ENCODE assay signal across 8 cellular contexts in genomic region chr22:19854778-19855503, GRCh38. TPM values are rescaled to one million over a fixed set of nuclear protein-coding genes. Genes with fewer than 3 reads are reported as not detected.
DNase-seq lines count a peak whose midpoint lies in the region; ATAC-seq, FAIRE-seq and TF ChIP-seq lines count a peak whose summit lies in the region.

TSS of gene GNB1L (minus strand) at chr22:19854874. CDS start at chr22:19821355, 33,519 bp downstream.
A gene with protein sequence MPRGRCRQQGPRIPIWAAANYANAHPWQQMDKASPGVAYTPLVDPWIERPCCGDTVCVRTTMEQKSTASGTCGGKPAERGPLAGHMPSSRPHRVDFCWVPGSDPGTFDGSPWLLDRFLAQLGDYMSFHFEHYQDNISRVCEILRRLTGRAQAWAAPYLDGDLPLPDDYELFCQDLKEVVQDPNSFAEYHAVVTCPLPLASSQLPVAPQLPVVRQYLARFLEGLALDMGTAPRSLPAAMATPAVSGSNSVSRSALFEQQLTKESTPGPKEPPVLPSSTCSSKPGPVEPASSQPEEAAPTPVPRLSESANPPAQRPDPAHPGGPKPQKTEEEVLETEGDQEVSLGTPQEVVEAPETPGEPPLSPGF (minus strand): TSS chr22:19854874. CDS start chr22:19852261, 2,613 bp downstream.

- DNase-seq in DMS114 treated with DMSO at 0.1 percent for 48 hours (lab: John Stamatoyannopoulos, UW; ENCODE audit: unreplicated experiment) (peak; percentile 86), HuH-7.5 (ENCODE audit: low spot score) (peak; percentile 90), endothelial cell of umbilical vein (ENCODE audit: low read depth, low spot score) (peak; percentile 98), middle frontal gyrus (ENCODE audit: extremely low spot score, low spot score) (peak; percentile 94)
- DNase-seq in activated CD8-positive, alpha-beta memory T cell treated with anti-CD3 and anti-CD28 coated beads, Interleukin-2, amount 50 U/mL, for 48 hours = peak; percentile 98
- peak; percentile 89 to 90 for DNase-seq in stimulated activated CD8-positive, alpha-beta memory T cell treated with anti-CD3 and anti-CD28 coated beads, Interleukin-2, amount 100 ng/mL, for 1 hour (ENCODE audit: low read depth in 2 of 2)

- H3K4me3 ChIP-seq in OCI-LY1 (ENCODE audit: low read depth, low read length, poor library complexity, severe bottlenecking) = peak within 1 kb of the TSS; percentile 90
- peak within 1 kb of the TSS; percentile 78 to 97 (median 88) for H3K4me3 ChIP-seq in endothelial cell of umbilical vein (replicated peaks in 1 of 3; ENCODE audit: insufficient read depth in 1 of 3, low read depth in 1 of 3, low read length in 3 of 3)

- H3K36me3 ChIP-seq in OCI-LY1 (ENCODE audit: insufficient read depth, low read length) (peaks cover 38% of the 10 kb centered on the region), endothelial cell of umbilical vein (ENCODE audit: control insufficient read depth in 2 of 2, extremely low read depth in 1 of 2, insufficient read depth in 2 of 2, low read length in 2 of 2) (peaks cover 15 to 24% of the 10 kb centered on the region in 2 experiments)

- peak; percentile 79 for ATAC-seq in GM21526 (IDR thresholded peaks at IDR 0.05; ENCODE audit: low FRiP score, unreplicated experiment)

- CTCF ChIA-PET in endothelial cell of umbilical vein (lab: Charles Lee) = interaction anchor here (0.7 to 2.3 kb wide), 18 partner anchors 10 to 131 kb away, joined by 3 to 13 read pairs (median 4); partner anchors contain the start of gene GP1BB

- intact Hi-C loops in endothelial cell of umbilical vein (cut with micrococcal nuclease) = loop anchor here (1.0 to 5.0 kb wide), 6 partner anchors 11 to 124 kb away; no protein-coding TSS in a partner anchor

- H3K27me3 ChIP-seq in OCI-LY1 (ENCODE audit: insufficient read depth, low read length) (no peaks in the 10 kb centered on the region), endothelial cell of umbilical vein (ENCODE audit: control insufficient read depth in 2 of 2, insufficient read depth in 2 of 2, low read length in 2 of 2) (no peaks in the 10 kb centered on the region)

- H3K27ac ChIP-seq in OCI-LY1 (ENCODE audit: low read depth, low read length, poor library complexity, severe bottlenecking) (peak within 1 kb of the TSS; percentile 90), endothelial cell of umbilical vein (ENCODE audit: insufficient read depth, low read depth, low read length) (peak within 1 kb of the TSS; percentile 65)

- peaks cover 18% of the 10 kb centered on the region for H3K79me2 ChIP-seq in OCI-LY1 (ENCODE audit: insufficient read depth, low read length)
- H3K79me2 ChIP-seq in endothelial cell of umbilical vein (ENCODE audit: control insufficient read depth, insufficient read depth, low read length) = peaks cover 50% of the 10 kb centered on the region

- H2AFZ ChIP-seq in OCI-LY1 (ENCODE audit: low read length) = no peak within 1 kb of the TSS
- peak within 1 kb of the TSS; percentile 58 for H2AFZ ChIP-seq in endothelial cell of umbilical vein (ENCODE audit: low read depth, low read length)

- H3K9ac ChIP-seq in OCI-LY1 (ENCODE audit: low read length) (peak within 1 kb of the TSS; percentile 95), endothelial cell of umbilical vein (replicated peaks; ENCODE audit: extremely low read depth, insufficient read depth, low read length) (peak within 1 kb of the TSS; percentile 77)

- no TSS peak for BruUV-seq in endothelial cell of umbilical vein (replicated peaks; lab: Mats Ljungman, UMichigan)

- POLR2A ChIA-PET in endothelial cell of umbilical vein (lab: Charles Lee) = interaction anchor here (0.9 to 1.3 kb wide), 4 partner anchors 10 to 20 kb away, joined by 3 read pairs; no protein-coding TSS in a partner anchor

- H3K9me3 ChIP-seq in OCI-LY1 (ENCODE audit: low read length) (no peaks in the 10 kb centered on the region), endothelial cell of umbilical vein (replicated peaks; ENCODE audit: control insufficient read depth, insufficient read depth, low read length) (no peaks in the 10 kb centered on the region)

- no peaks in the 10 kb centered on the region for H3K9me1 ChIP-seq in endothelial cell of umbilical vein (replicated peaks; ENCODE audit: control insufficient read depth, extremely low read depth, insufficient read depth, low read length)

- TF ChIP-seq CTCF in OCI-LY1 (IDR thresholded peaks at IDR 0.05; ENCODE audit: low read length) (no peak), endothelial cell of umbilical vein (IDR thresholded peaks at IDR 0.05; ENCODE audit: extremely low read depth in 1 of 2, insufficient read depth in 1 of 2, low read depth in 1 of 2, low read length in 2 of 2) (no peak)

- no peaks in the 10 kb centered on the region for H4K20me1 ChIP-seq in OCI-LY1 (ENCODE audit: insufficient read depth, low read length)
- H4K20me1 ChIP-seq in endothelial cell of umbilical vein (replicated peaks; ENCODE audit: control insufficient read depth, extremely low read depth, insufficient read depth, low read length) = no peaks in the 10 kb centered on the region

- no peaks in the 10 kb centered on the region for H3K9me2 ChIP-seq in OCI-LY1 (ENCODE audit: low read depth, low read length)

- H3K4me1 ChIP-seq in OCI-LY1 (ENCODE audit: insufficient read depth, low read length, severe bottlenecking) (peaks cover 26% of the 10 kb centered on the region), endothelial cell of umbilical vein (ENCODE audit: control insufficient read depth, extremely low read depth, insufficient read depth, low read length) (peaks cover 32% of the 10 kb centered on the region)

- dilution Hi-C loops in endothelial cell of umbilical vein (cut with MboI; ENCODE audit: extremely low pct_ligation_motif_present, low sequenced_read_pairs) = no loop called here

- no peaks in the 10 kb centered on the region for H3F3A ChIP-seq in OCI-LY1 (ENCODE audit: insufficient read depth, low read length)

- peak; percentile 98 for TF ChIP-seq POLR2A in endothelial cell of umbilical vein (IDR thresholded peaks at IDR 0.05; ENCODE audit: low read depth, low read length)

- peak within 1 kb of the TSS; percentile 96 for H3K4me2 ChIP-seq in OCI-LY1 (ENCODE audit: low read length)
- H3K4me2 ChIP-seq in endothelial cell of umbilical vein (ENCODE audit: insufficient read depth, low read length) = peak within 1 kb of the TSS; percentile 89

- FAIRE-seq in endothelial cell of umbilical vein (lab: Jason Lieb, UNC) = peak; percentile 93

TF ChIP-seq in endothelial cell of umbilical vein, 7 proteins besides CTCF, POLR2A, EP300 and RAD21:
- TF ChIP-seq JUN (IDR thresholded peaks at IDR 0.05; ENCODE audit: borderline replicate concordance, insufficient read depth, insufficient read length, low read depth) = no peak
- TF ChIP-seq EZH2 (IDR thresholded peaks at IDR 0.05; ENCODE audit: borderline replicate concordance, low read depth, low read length, severe bottlenecking) = no peak
- no peak for TF ChIP-seq MYC (IDR thresholded peaks at IDR 0.05; ENCODE audit: low read depth, low read length)
- TF ChIP-seq FOS (IDR thresholded peaks at IDR 0.05; ENCODE audit: borderline replicate concordance, insufficient read depth, low read length) = no peak
- TF ChIP-seq POLR2AphosphoS5 (IDR thresholded peaks at IDR 0.05; ENCODE audit: insufficient read depth, low read depth, low read length) = peak; percentile 96
- no peak for TF ChIP-seq GATA2 (IDR thresholded peaks at IDR 0.05; ENCODE audit: insufficient read depth, insufficient read length, low read depth, low read length)
- TF ChIP-seq, protein P1, sequence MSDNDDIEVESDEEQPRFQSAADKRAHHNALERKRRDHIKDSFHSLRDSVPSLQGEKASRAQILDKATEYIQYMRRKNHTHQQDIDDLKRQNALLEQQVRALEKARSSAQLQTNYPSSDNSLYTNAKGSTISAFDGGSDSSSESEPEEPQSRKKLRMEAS (IDR thresholded peaks at IDR 0.05; ENCODE audit: insufficient read depth, insufficient read length) = peak; percentile 81

RNA-seq across cellular contexts. Expression of gene GNB1L, which starts in this region (rescaled TPM):
- 5.9 and 11.2 TPM in 2 replicates for total RNA-seq in endothelial cell of umbilical vein
- 5.4 and 5.9 TPM in 2 replicates for polyA plus RNA-seq in endothelial cell of umbilical vein
- polyA plus RNA-seq in endothelial cell of umbilical vein (2011; cell fraction: cytosol; rRNA removed) = 2.2 and 3.8 TPM in 2 replicates
- polyA plus RNA-seq in endothelial cell of umbilical vein (2011; cell fraction: nucleus; rRNA removed) = 2.7 and 3.2 TPM in 2 replicates
- 3.5 and 3.6 TPM in 2 replicates for polyA plus RNA-seq in endothelial cell of umbilical vein (2012)
- 1.6 and 3.5 TPM in 2 replicates for polyA minus RNA-seq in endothelial cell of umbilical vein
- 1.7 TPM for polyA minus RNA-seq in endothelial cell of umbilical vein (2011; cell fraction: cytosol; rRNA and poly(A)+ RNA removed)
- 2.4 TPM in 2 replicates for polyA minus RNA-seq in endothelial cell of umbilical vein (2011; cell fraction: nucleus; rRNA and poly(A)+ RNA removed)

RNA-seq across cellular contexts. Expression of the second gene that starts in this region (rescaled TPM):
- 31.9 and 32.1 TPM in 2 replicates for total RNA-seq in endothelial cell of umbilical vein
- polyA plus RNA-seq in endothelial cell of umbilical vein = 40.8 and 54.5 TPM in 2 replicates
- polyA plus RNA-seq in endothelial cell of umbilical vein (2011; cell fraction: cytosol; rRNA removed) = 21.6 and 22.9 TPM in 2 replicates
- polyA plus RNA-seq in endothelial cell of umbilical vein (2011; cell fraction: nucleus; rRNA removed) = 43.8 and 53.4 TPM in 2 replicates
- 8.0 and 9.8 TPM in 2 replicates for polyA plus RNA-seq in endothelial cell of umbilical vein (2012)
- 84.1 and 88.0 TPM in 2 replicates for polyA minus RNA-seq in endothelial cell of umbilical vein
- 9.0 TPM for polyA minus RNA-seq in endothelial cell of umbilical vein (2011; cell fraction: cytosol; rRNA and poly(A)+ RNA removed)
- polyA minus RNA-seq in endothelial cell of umbilical vein (2011; cell fraction: nucleus; rRNA and poly(A)+ RNA removed) = 20.7 and 26.1 TPM in 2 replicates

Comparison
In these comparisons a context has a peak if more than half of its experiments do, and no peak if none do; other contexts are left out.
1. Peak in every context shown above with its lines: DNase-seq, ATAC-seq, H3K4me3 ChIP-seq and H3K27ac ChIP-seq.